Comparison of ENCODE assay signal across 8 cellular contexts in the genomic region with DNA sequence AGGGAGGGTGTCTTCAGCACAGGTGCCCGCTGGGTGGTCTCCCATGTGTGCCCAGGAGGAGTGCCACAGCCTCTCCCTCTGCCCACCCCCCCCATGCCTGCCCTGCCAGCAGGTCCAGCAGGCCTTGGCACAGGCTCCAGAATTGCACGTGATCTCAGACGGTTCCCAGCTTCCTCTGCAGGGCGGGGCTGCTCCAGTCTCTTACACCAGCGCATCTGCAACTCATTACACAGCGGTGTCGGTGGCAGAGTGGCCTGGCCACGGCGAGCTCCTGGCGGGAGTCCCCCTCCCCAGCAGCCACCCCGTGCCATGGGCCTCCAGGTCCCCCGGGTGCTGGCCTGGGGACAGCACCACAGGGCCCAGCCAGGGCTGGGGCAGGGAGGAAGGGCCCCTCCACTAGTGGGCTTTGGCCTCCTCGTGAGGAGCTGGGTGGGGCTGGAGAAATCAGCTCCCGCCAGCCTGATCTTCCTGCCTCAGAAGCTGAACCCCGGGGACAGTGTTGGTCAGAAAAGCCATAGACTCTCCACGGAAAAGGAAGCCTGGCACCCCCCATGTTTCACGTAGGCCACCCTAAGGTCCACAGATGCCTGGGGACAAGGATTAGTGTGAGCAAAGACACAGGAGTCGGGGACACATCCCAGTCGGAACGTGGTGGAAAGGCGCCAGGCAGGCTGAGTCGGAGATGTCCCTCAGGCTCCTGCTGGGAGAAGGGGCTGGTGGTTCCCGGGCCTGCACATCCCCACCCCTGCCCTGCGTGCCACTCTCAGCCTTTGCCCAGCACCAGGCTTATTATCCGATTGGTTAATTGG. TPM values are rescaled to one million over a fixed set of nuclear protein-coding genes. Genes with fewer than 3 reads are reported as not detected.
DNase-seq lines count a peak whose midpoint lies in the region; ATAC-seq, FAIRE-seq and TF ChIP-seq lines count a peak whose summit lies in the region.

No MANE protein-coding gene starts in this region.

- no peak overlapping the region for H2BK120ac ChIP-seq in mesenchymal stem cell (ENCODE audit: low read depth, low read length)

- peaks cover 73% of the 10 kb centered on the region for H3K79me1 ChIP-seq in mesenchymal stem cell (replicated peaks; ENCODE audit: low read length, poor library complexity, severe bottlenecking)

- no TSS peak for BruUV-seq in PC-3 (replicated peaks; lab: Mats Ljungman, UMichigan)

- no peak for TF ChIP-seq POLR2A in GM18505 (IDR thresholded peaks at IDR 0.05; ENCODE audit: borderline replicate concordance, extremely low read depth, insufficient read depth, insufficient read length)

- no peak overlapping the region for H3K4me3 ChIP-seq in PC-3 (ENCODE audit: low read length)
- peak overlapping the region in 1 of 2 experiments; percentile 50 for H3K4me3 ChIP-seq in mesenchymal stem cell (ENCODE audit: insufficient read depth in 1 of 2, low read depth in 1 of 2, low read length in 2 of 2)

- H2BK12ac ChIP-seq in mesenchymal stem cell (ENCODE audit: low read length in 2 of 2) = no peak overlapping the region

- H3K18ac ChIP-seq in mesenchymal stem cell (ENCODE audit: low read depth in 1 of 2, low read length in 2 of 2) = peak overlapping the region in 1 of 2 experiments; percentile 46

- H3F3A ChIP-seq in PC-3 (ENCODE audit: low read length, unreplicated experiment) = no peaks in the 10 kb centered on the region

- H3K27ac ChIP-seq in PC-3 (ENCODE audit: low read length) (no peak overlapping the region), mesenchymal stem cell (ENCODE audit: low read length, poor library complexity, severe bottlenecking) (no peak overlapping the region)

- H3K23ac ChIP-seq in mesenchymal stem cell (ENCODE audit: low read length in 2 of 2) = peak overlapping the region in 1 of 2 experiments; percentile 40

- no peaks in the 10 kb centered on the region for H3K4me1 ChIP-seq in PC-3 (ENCODE audit: insufficient read depth, low read length)
- H3K4me1 ChIP-seq in mesenchymal stem cell (ENCODE audit: control insufficient read depth, insufficient read depth, low read depth, low read length) = peaks cover 55% of the 10 kb centered on the region

- 0 out of 2 replicates have a peak, but pooled peaks cover 17% of the 10 kb centered on the region for H3K79me2 ChIP-seq in PC-3 (ENCODE audit: low read length)

- H3K9me2 ChIP-seq in PC-3 (replicated peaks; ENCODE audit: low read length) = no peaks in the 10 kb centered on the region

- peak overlapping the region; percentile 27 for H4K8ac ChIP-seq in mesenchymal stem cell (ENCODE audit: low read length)

- no peak for TF ChIP-seq CTCF in PC-3 (conservative IDR thresholded peaks at IDR 0.05; ENCODE audit: low read depth, low read length)
- no peak for TF ChIP-seq CTCF in GM13976 (IDR thresholded peaks at IDR 0.05; ENCODE audit: borderline replicate concordance, control extremely low read depth, extremely low read depth, insufficient read depth, missing control alignments)

- in situ Hi-C loops in GM13976 (cut with MboI; ENCODE audit: low sequenced_read_pairs, unreplicated experiment) = no loop called here

- no peaks in the 10 kb centered on the region for H3K27me3 ChIP-seq in PC-3 (ENCODE audit: low read length)
- no peaks in the 10 kb centered on the region for H3K27me3 ChIP-seq in mesenchymal stem cell (ENCODE audit: control insufficient read depth in 1 of 2, insufficient read depth in 1 of 2, low read length in 2 of 2)

- H3K9me3 ChIP-seq in PC-3 (ENCODE audit: low read length) = no peaks in the 10 kb centered on the region
- H3K9me3 ChIP-seq in mesenchymal stem cell (ENCODE audit: control insufficient read depth, low read length) = no peaks in the 10 kb centered on the region

- H2BK5ac ChIP-seq in mesenchymal stem cell (ENCODE audit: low read depth, low read length, poor library complexity, severe bottlenecking) = no peak overlapping the region

- H3K4ac ChIP-seq in mesenchymal stem cell (ENCODE audit: low read depth in 1 of 2, low read length in 2 of 2) = peak overlapping the region in 1 of 2 experiments; percentile 46

- H3K9ac ChIP-seq in PC-3 (ENCODE audit: low read length) (no peak overlapping the region), mesenchymal stem cell (ENCODE audit: low read length) (peak overlapping the region; percentile 69)

- DNase-seq in HS-27A (ENCODE audit: low read depth) = peak; percentile 35
- peak; percentile 33 for DNase-seq in PC-3
- peak; percentile 82 for DNase-seq in dermis blood vessel endothelial cell
- DNase-seq in mesenchymal stem cell = peak; percentile 43
- peak; percentile 84 for DNase-seq in urothelium cell line (ENCODE audit: low spot score)
- DNase-seq in GM13976 (ENCODE audit: low spot score) = no peak

- H2AFZ ChIP-seq in PC-3 (ENCODE audit: low read length) (no peak overlapping the region), mesenchymal stem cell (ENCODE audit: low read depth, low read length) (no peak overlapping the region)

- peak; percentile 56 for FAIRE-seq in urothelium cell line (lab: Jason Lieb, UNC)

- H2BK15ac ChIP-seq in mesenchymal stem cell (ENCODE audit: low read depth, poor library complexity, severe bottlenecking) = peak overlapping the region; percentile 63

- intact Hi-C loops in PC-3 (cut with micrococcal nuclease) = loop anchor here (10.0 kb wide), 1 partner anchor 68 kb away; no protein-coding TSS in a partner anchor

- WGBS in mesenchymal stem cell = 83% methylated on average over 25 of the region's 25 CpGs

- H3K36me3 ChIP-seq in PC-3 (ENCODE audit: low read depth, low read length) = no peaks in the 10 kb centered on the region
- H3K36me3 ChIP-seq in mesenchymal stem cell (ENCODE audit: control insufficient read depth in 1 of 2, insufficient read depth in 2 of 2, low read depth in 1 of 2, low read length in 2 of 2) = peaks cover 0 to 22% of the 10 kb centered on the region in 2 experiments

- no peaks in the 10 kb centered on the region for H4K20me1 ChIP-seq in PC-3 (ENCODE audit: low read length)

- H4K91ac ChIP-seq in mesenchymal stem cell (ENCODE audit: low read length) = peak overlapping the region; percentile 32

- ATAC-seq in PC-3 = peak; percentile 69
- no peak for ATAC-seq in GM18505 (IDR thresholded peaks at IDR 0.05; ENCODE audit: unreplicated experiment)
- no peak for ATAC-seq in HG03342 (IDR thresholded peaks at IDR 0.05; ENCODE audit: unreplicated experiment)

- H3K4me2 ChIP-seq in PC-3 (ENCODE audit: low read length) (no peak overlapping the region), mesenchymal stem cell (ENCODE audit: low read length, poor library complexity, severe bottlenecking) (no peak overlapping the region)

- H2AK5ac ChIP-seq in mesenchymal stem cell (ENCODE audit: low read length, severe bottlenecking) = no peak overlapping the region

- H3K14ac ChIP-seq in mesenchymal stem cell (ENCODE audit: low read length in 2 of 2) = peak overlapping the region in 1 of 2 experiments; percentile 55

- CTCF ChIA-PET in PC-3 (lab: Charles Lee) = interaction anchor here (0.7 kb wide), 1 partner anchor 11 kb away, joined by 6 read pairs; no protein-coding TSS in a partner anchor

- POLR2A ChIA-PET in PC-3 (lab: Charles Lee; ENCODE audit: unreplicated experiment) = no interaction called here

RNA-seq across cellular contexts. Expression of gene RXRA, which starts 40.2 kb away (rescaled TPM):
- total RNA-seq in PC-3 (2014; rRNA removed) (17.5 and 23.3 TPM in 2 replicates), dermis blood vessel endothelial cell (23.3 and 31.7 TPM in 2 replicates)
- 37.8 TPM for polyA plus RNA-seq in mesenchymal stem cell (2013, experiment 1 of 2)
- polyA plus RNA-seq in mesenchymal stem cell (2013, experiment 2 of 2) = 38.3 TPM
